Comparison of ENCODE assay signal across 9 cellular contexts in genomic region chr12:71538807-71539206, GRCh38.
"Had no signal": no experiment of that assay in that cellular context is flagged by ENCODE, and none has a peak within 500 bp of the region (broad histone marks: within the 10 kb centered on the region; RNA-seq: fewer than 3 reads in every experiment).

No MANE protein-coding gene starts in this region.

- ATAC-seq: GM23338, HCT116 had no signal

- DNase-seq: GM23248, GOT3, H7, H9, HCEC 1CT, HFFc6 had no signal

- H3K9me3 ChIP-seq: HAP-1 had no signal

- H3K4me3 ChIP-seq: GM23248, GM23338, HAP-1 had no signal

- H2AFZ ChIP-seq: GM23248, GM23338 had no signal

- H3K9ac ChIP-seq: GM23248 had no signal

- H3K4me1 ChIP-seq: HAP-1 had no signal

- H3K4me2 ChIP-seq: GM23338 had no signal

- H3K36me3 ChIP-seq: HAP-1 had no signal

- H3K27ac ChIP-seq: GM23248 had no signal
